ENCODE assay signal across 9 cellular contexts in the genomic region with DNA sequence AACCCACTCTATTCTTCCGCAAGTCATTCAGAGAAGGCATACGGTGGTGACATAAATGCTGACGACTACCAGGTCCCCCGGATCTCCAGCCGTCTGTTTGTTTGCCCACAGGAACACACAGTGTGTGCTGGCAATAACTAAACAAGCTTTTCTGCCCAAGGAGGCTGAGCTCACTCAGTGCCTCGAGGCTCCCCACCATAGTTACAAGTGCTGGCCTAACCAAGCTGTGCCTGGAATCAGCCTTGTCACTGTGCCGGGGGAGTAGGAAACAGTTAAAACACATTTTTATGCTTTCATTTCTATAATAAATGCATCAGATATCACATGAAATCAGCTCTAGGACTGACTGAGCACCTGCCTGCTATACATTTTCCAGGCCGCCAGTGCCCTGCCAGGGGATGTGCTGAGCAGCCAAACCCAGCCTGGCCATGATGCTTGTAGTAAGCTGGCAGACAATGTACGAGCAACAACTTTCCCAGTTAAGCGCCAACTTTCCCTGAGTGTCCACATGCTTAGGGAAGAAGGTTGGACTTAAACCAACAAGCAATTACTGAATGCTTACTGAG. TPM values are rescaled to one million over a fixed set of nuclear protein-coding genes. Genes with fewer than 3 reads are reported as not detected.
DNase-seq lines count a peak whose midpoint lies in the region; ATAC-seq and TF ChIP-seq lines count a peak whose summit lies in the region.
"Had no signal": no experiment of that assay in that cellular context is flagged by ENCODE, and none has a peak within 500 bp of the region (broad histone marks: within the 10 kb centered on the region; RNA-seq: fewer than 3 reads in every experiment).

No MANE protein-coding gene starts in this region.

- TF ChIP-seq EP300 in SK-N-SH (IDR thresholded peaks at IDR 0.05; ENCODE audit: borderline replicate concordance in 1 of 2, low read depth in 1 of 2, low read length in 1 of 2): peak in 1 of 2 experiments; percentile 11; a peak in 1 of 4 replicates

- no peak for TF ChIP-seq POLR2A in gastrocnemius medialis (IDR thresholded peaks at IDR 0.05)

- POLR2A ChIA-PET in SK-N-SH (lab: Yijun Ruan, JAX): interaction anchor here (0.7 to 1.3 kb wide), 8 partner anchors 12 to 180 kb away, joined by 3 to 7 read pairs (median 3); no protein-coding TSS in a partner anchor

- no peak overlapping the region for H3K4me3 Mint-ChIP-seq in GM23338

- no peaks in the 10 kb centered on the region for H3K27me3 ChIP-seq in SK-N-SH (ENCODE audit: insufficient read depth)
- H3K27me3 ChIP-seq in gastrocnemius medialis: no peaks in the 10 kb centered on the region
- no peaks in the 10 kb centered on the region for H3K27me3 ChIP-seq in GM23338 (ENCODE audit: insufficient read depth)

- in situ Hi-C loops in gastrocnemius medialis (cut with MboI; ENCODE audit: low sequenced_read_pairs in 4 of 4): no loop called here

- H3K36me3 ChIP-seq in SK-N-SH (replicated peaks in 1 of 2; ENCODE audit: control insufficient read depth in 1 of 2, insufficient read depth in 2 of 2, low read length in 1 of 2) (peaks cover 0 to 6% of the 10 kb centered on the region in 2 experiments), gastrocnemius medialis (no peaks in the 10 kb centered on the region), GM23338 (ENCODE audit: insufficient read depth) (no peaks in the 10 kb centered on the region)

- H3K36me3 Mint-ChIP-seq in GM23338 (ENCODE audit: low read depth): peaks cover 9% of the 10 kb centered on the region; the same call in 1 of the 3 replicates

- CTCF ChIA-PET in SK-N-SH (lab: Yijun Ruan, JAX): interaction anchor here (0.7 to 1.9 kb wide), 7 partner anchors 10 to 754 kb away, joined by 3 to 9 read pairs (median 3); no protein-coding TSS in a partner anchor

- no peak overlapping the region for H3K4me3 ChIP-seq in SK-N-SH (ENCODE audit: low read depth in 2 of 2, low read length in 1 of 2)
- H3K4me3 ChIP-seq in gastrocnemius medialis: no peak overlapping the region
- no peak overlapping the region for H3K4me3 ChIP-seq in GM23338

- H3K4me2 ChIP-seq in SK-N-SH: peak overlapping the region; percentile 2; the same call in 1 of the 2 replicates
- H3K4me2 ChIP-seq in GM23338: no peak overlapping the region

- H3K27ac Mint-ChIP-seq in GM23338: no peak overlapping the region

- ATAC-seq in gastrocnemius medialis (peak; percentile 62 to 81), HG02759 (IDR thresholded peaks at IDR 0.05; ENCODE audit: unreplicated experiment) (no peak), GM23338 (no peak), GM18511 (IDR thresholded peaks at IDR 0.05; ENCODE audit: unreplicated experiment) (no peak)

- DNase-seq in EL: peak; percentile 36
- DNase-seq in SK-N-SH: peak; percentile 62
- no peak for DNase-seq in epithelial cell of prostate (ENCODE audit: low read depth, low spot score)
- peak in 1 of 2 donors; percentile 48 for DNase-seq in gastrocnemius medialis
- DNase-seq in NCI-H187 treated with DMSO at 0.1 percent for 48 hours (lab: John Stamatoyannopoulos, UW): no peak
- no peak for DNase-seq in GM23338 (ENCODE audit: low spot score)
- DNase-seq: MV-4-11 had no signal

- WGBS in SK-N-SH (ENCODE audit: low lambda C conversion rate): 36% methylated on average over 9 of the region's 10 CpGs

- peaks cover 24% of the 10 kb centered on the region for H3K4me1 Mint-ChIP-seq in GM23338

- H3K4me1 ChIP-seq in SK-N-SH (ENCODE audit: control insufficient read depth in 1 of 2, insufficient read depth in 2 of 2, low read depth in 1 of 2, low read length in 1 of 2) (peaks cover 26 to 27% of the 10 kb centered on the region in 2 experiments), gastrocnemius medialis (peaks cover 83 to 87% of the 10 kb centered on the region in 2 donors), GM23338 (ENCODE audit: insufficient read depth) (peaks cover 7% of the 10 kb centered on the region; the same call in 1 of the 2 replicates)

- H3F3A ChIP-seq in SK-N-SH (replicated peaks; ENCODE audit: insufficient read depth): peaks cover 11% of the 10 kb centered on the region
- peaks cover 3% of the 10 kb centered on the region; the same call in 1 of the 2 replicates for H3F3A ChIP-seq in GM23338 (replicated peaks; ENCODE audit: low read depth)

- H3K9ac ChIP-seq in SK-N-SH: no peak overlapping the region

- TF ChIP-seq RAD21 in SK-N-SH (IDR thresholded peaks at IDR 0.05; ENCODE audit: low read length): no peak

- H3K79me2 ChIP-seq in SK-N-SH (ENCODE audit: insufficient read depth): peaks cover 99% of the 10 kb centered on the region
- peaks cover 100% of the 10 kb centered on the region for H3K79me2 ChIP-seq in GM23338 (replicated peaks; ENCODE audit: insufficient read depth)

- H3K9me2 ChIP-seq in SK-N-SH (no peaks in the 10 kb centered on the region), GM23338 (ENCODE audit: insufficient read depth) (no peaks in the 10 kb centered on the region)

- H4K20me1 ChIP-seq in SK-N-SH (ENCODE audit: insufficient read depth) (peaks cover 99% of the 10 kb centered on the region), GM23338 (replicated peaks; ENCODE audit: insufficient read depth) (peaks cover 90% of the 10 kb centered on the region)

- H2AFZ ChIP-seq in SK-N-SH (ENCODE audit: low read depth) (no peak overlapping the region), GM23338 (no peak overlapping the region)

- TF ChIP-seq CTCF in SK-N-SH (IDR thresholded peaks at IDR 0.05) (no peak), gastrocnemius medialis (IDR thresholded peaks at IDR 0.05 in 4 of 5, conservative IDR thresholded peaks at IDR 0.05 in 1 of 5) (no peak), GM23338 (conservative IDR thresholded peaks at IDR 0.05; ENCODE audit: low read depth in 2 of 2) (no peak)

- peaks cover 5% of the 10 kb centered on the region for H3K27me3 Mint-ChIP-seq in GM23338 (ENCODE audit: insufficient read depth, low read depth, poor library complexity)

- no peaks in the 10 kb centered on the region; the same call in 2 of the 3 replicates for H3K9me3 Mint-ChIP-seq in GM23338

- H3K27ac ChIP-seq in SK-N-SH (ENCODE audit: low read depth in 2 of 2, low read length in 1 of 2): peak overlapping the region; percentile 21 to 78; a peak in 3 of 4 replicates
- peak overlapping the region; percentile 99 for H3K27ac ChIP-seq in epithelial cell of prostate
- H3K27ac ChIP-seq in gastrocnemius medialis: peak overlapping the region; percentile 56 to 82 (median 66)
- no peak overlapping the region for H3K27ac ChIP-seq in GM23338 (ENCODE audit: low read depth)

- intact Hi-C loops in gastrocnemius medialis (cut with DNase I; ENCODE audit: low total_unique reads): no loop called here

- H3K9me3 ChIP-seq in SK-N-SH: 0 out of 2 replicates have a peak, but pooled peaks cover 8% of the 10 kb centered on the region
- H3K9me3 ChIP-seq in gastrocnemius medialis: no peaks in the 10 kb centered on the region

TF ChIP-seq in SK-N-SH, 30 proteins besides CTCF, POLR2A, EP300 and RAD21:
- TF ChIP-seq FOXM1 (IDR thresholded peaks at IDR 0.05; ENCODE audit: low read depth): no peak
- TF ChIP-seq EZH2phosphoT487 (IDR thresholded peaks at IDR 0.05; ENCODE audit: borderline replicate concordance, low read depth): no peak
- TF ChIP-seq, protein P1, sequence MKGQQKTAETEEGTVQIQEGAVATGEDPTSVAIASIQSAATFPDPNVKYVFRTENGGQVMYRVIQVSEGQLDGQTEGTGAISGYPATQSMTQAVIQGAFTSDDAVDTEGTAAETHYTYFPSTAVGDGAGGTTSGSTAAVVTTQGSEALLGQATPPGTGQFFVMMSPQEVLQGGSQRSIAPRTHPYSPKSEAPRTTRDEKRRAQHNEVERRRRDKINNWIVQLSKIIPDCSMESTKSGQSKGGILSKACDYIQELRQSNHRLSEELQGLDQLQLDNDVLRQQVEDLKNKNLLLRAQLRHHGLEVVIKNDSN (IDR thresholded peaks at IDR 0.05; ENCODE audit: borderline replicate concordance, low read depth): no peak
- peak; percentile 58; the same call in 1 of the 2 replicates for TF ChIP-seq MXI1 (IDR thresholded peaks at IDR 0.05; ENCODE audit: low read depth, low read length)
- peak; percentile 64; the same call in 1 of the 2 replicates for TF ChIP-seq RCOR1 (IDR thresholded peaks at IDR 0.05; ENCODE audit: low read length)

TF ChIP-seq in GM23338, 12 proteins besides CTCF, POLR2A, EP300 and RAD21 (continues in another document):
- no peak for TF ChIP-seq ZNF114 (CRISPR knock-in tag; IDR thresholded peaks at IDR 0.05)
- TF ChIP-seq, protein P2, sequence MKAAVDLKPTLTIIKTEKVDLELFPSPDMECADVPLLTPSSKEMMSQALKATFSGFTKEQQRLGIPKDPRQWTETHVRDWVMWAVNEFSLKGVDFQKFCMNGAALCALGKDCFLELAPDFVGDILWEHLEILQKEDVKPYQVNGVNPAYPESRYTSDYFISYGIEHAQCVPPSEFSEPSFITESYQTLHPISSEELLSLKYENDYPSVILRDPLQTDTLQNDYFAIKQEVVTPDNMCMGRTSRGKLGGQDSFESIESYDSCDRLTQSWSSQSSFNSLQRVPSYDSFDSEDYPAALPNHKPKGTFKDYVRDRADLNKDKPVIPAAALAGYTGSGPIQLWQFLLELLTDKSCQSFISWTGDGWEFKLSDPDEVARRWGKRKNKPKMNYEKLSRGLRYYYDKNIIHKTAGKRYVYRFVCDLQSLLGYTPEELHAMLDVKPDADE (IDR thresholded peaks at IDR 0.05): no peak
- no peak for TF ChIP-seq POLR2AphosphoS5 (IDR thresholded peaks at IDR 0.05; ENCODE audit: low read depth)
- no peak for TF ChIP-seq NANOG (IDR thresholded peaks at IDR 0.05; ENCODE audit: borderline replicate concordance)
- no peak for TF ChIP-seq JUNB (IDR thresholded peaks at IDR 0.05; ENCODE audit: unreplicated experiment)

RNA-seq across cellular contexts. Expression of a gene that starts 28.1 kb away (rescaled TPM):
- polyA plus RNA-seq in SK-N-SH (2012; rRNA removed): 5.6 and 10.0 TPM in 2 replicates
- 7.0 and 8.3 TPM in 2 replicates for polyA plus RNA-seq in SK-N-SH (2012; cell fraction: cytosol; rRNA removed)
- 19.9 and 22.9 TPM in 2 replicates for polyA plus RNA-seq in SK-N-SH (2012; cell fraction: nucleus; rRNA removed)
- total RNA-seq in gastrocnemius medialis: 10 to 100 TPM; 64.8 to 83.2 (median 73.9) TPM
- total RNA-seq in GM23338 (2014; rRNA removed; shearing (Covaris generic)): 63.5 and 63.8 TPM in 2 replicates
- polyA plus RNA-seq in GM23338 (2016; fragmentation: Nextera tagmentation; extraction: Ambion mirVana): 115 and 127 TPM in 2 replicates

Comparison
In these comparisons a context has a peak if more than half of its experiments do, and no peak if none do; other contexts are left out.
1. DNase-seq: peak in EL (single experiment) and SK-N-SH (single experiment); none in epithelial cell of prostate (single experiment), NCI-H187 treated with DMSO at 0.1 percent for 48 hours (single experiment) and GM23338 (single experiment).
2. ATAC-seq: peak in gastrocnemius medialis (2 of 2); none in HG02759 (single experiment), GM23338 (single experiment) and GM18511 (single experiment).